In genomic region chr3:105976211-105976610, GRCh38 we compare ENCODE assay signal across 19 cellular contexts.
"Had no signal": no experiment of that assay in that cellular context is flagged by ENCODE, and none has a peak within 500 bp of the region (broad histone marks: within the 10 kb centered on the region; RNA-seq: fewer than 3 reads in every experiment).

No MANE protein-coding gene starts in this region.

- H3K27ac Mint-ChIP-seq: dendritic cell treated with granulocyte-macrophage colony-stimulating factor and Interleukin-4, amounts not matched to agents 40 ng/mL and 50 ng/mL, for 4 days; progenitor cell of endocrine pancreas had no signal

- DNase-seq: effector memory CD8-positive, alpha-beta T cell; heart left ventricle; hypothalamus; islet precursor cell; mammary epithelial cell; mucosa of descending colon; naive thymus-derived CD8-positive, alpha-beta T cell; nucleus accumbens; pancreas; right cardiac atrium; stimulated activated CD4-positive, alpha-beta T cell treated with anti-CD3 and anti-CD28 coated beads, Interleukin-2, amount 100 ng/mL, for 48 hours; stimulated activated naive CD4-positive, alpha-beta T cell treated with Interleukin-2 at 50 U/mL for 16 hours; trophoblast cell had no signal

- H3K4me1 Mint-ChIP-seq: neural crest cell had no signal

- H3K27me3 Mint-ChIP-seq: dendritic cell treated with granulocyte-macrophage colony-stimulating factor and Interleukin-4, amounts not matched to agents 40 ng/mL and 50 ng/mL, for 4 days; effector memory CD8-positive, alpha-beta T cell; naive thymus-derived CD8-positive, alpha-beta T cell; progenitor cell of endocrine pancreas had no signal

- H3K4me3 Mint-ChIP-seq: dendritic cell treated with granulocyte-macrophage colony-stimulating factor and Interleukin-4, amounts not matched to agents 40 ng/mL and 50 ng/mL, for 4 days; effector memory CD8-positive, alpha-beta T cell; naive thymus-derived CD8-positive, alpha-beta T cell; neural crest cell had no signal

- H3K4me3 ChIP-seq: esophagus muscularis mucosa, heart left ventricle, mucosa of descending colon, pancreas, smooth muscle cell had no signal

- ATAC-seq: effector memory CD8-positive, alpha-beta T cell; heart left ventricle; left lobe of liver; mucosa of descending colon; naive thymus-derived CD8-positive, alpha-beta T cell; pancreas; right cardiac atrium had no signal
